In genomic region chr14:94177806-94178205, GRCh38 we compare ENCODE assay signal across 1 cellular context.
TF ChIP-seq lines count a peak whose summit lies in the region.

No MANE protein-coding gene starts in this region.

TF ChIP-seq in GM23338, 12 proteins besides CTCF, POLR2A, EP300 and RAD21:
- TF ChIP-seq, protein P1, sequence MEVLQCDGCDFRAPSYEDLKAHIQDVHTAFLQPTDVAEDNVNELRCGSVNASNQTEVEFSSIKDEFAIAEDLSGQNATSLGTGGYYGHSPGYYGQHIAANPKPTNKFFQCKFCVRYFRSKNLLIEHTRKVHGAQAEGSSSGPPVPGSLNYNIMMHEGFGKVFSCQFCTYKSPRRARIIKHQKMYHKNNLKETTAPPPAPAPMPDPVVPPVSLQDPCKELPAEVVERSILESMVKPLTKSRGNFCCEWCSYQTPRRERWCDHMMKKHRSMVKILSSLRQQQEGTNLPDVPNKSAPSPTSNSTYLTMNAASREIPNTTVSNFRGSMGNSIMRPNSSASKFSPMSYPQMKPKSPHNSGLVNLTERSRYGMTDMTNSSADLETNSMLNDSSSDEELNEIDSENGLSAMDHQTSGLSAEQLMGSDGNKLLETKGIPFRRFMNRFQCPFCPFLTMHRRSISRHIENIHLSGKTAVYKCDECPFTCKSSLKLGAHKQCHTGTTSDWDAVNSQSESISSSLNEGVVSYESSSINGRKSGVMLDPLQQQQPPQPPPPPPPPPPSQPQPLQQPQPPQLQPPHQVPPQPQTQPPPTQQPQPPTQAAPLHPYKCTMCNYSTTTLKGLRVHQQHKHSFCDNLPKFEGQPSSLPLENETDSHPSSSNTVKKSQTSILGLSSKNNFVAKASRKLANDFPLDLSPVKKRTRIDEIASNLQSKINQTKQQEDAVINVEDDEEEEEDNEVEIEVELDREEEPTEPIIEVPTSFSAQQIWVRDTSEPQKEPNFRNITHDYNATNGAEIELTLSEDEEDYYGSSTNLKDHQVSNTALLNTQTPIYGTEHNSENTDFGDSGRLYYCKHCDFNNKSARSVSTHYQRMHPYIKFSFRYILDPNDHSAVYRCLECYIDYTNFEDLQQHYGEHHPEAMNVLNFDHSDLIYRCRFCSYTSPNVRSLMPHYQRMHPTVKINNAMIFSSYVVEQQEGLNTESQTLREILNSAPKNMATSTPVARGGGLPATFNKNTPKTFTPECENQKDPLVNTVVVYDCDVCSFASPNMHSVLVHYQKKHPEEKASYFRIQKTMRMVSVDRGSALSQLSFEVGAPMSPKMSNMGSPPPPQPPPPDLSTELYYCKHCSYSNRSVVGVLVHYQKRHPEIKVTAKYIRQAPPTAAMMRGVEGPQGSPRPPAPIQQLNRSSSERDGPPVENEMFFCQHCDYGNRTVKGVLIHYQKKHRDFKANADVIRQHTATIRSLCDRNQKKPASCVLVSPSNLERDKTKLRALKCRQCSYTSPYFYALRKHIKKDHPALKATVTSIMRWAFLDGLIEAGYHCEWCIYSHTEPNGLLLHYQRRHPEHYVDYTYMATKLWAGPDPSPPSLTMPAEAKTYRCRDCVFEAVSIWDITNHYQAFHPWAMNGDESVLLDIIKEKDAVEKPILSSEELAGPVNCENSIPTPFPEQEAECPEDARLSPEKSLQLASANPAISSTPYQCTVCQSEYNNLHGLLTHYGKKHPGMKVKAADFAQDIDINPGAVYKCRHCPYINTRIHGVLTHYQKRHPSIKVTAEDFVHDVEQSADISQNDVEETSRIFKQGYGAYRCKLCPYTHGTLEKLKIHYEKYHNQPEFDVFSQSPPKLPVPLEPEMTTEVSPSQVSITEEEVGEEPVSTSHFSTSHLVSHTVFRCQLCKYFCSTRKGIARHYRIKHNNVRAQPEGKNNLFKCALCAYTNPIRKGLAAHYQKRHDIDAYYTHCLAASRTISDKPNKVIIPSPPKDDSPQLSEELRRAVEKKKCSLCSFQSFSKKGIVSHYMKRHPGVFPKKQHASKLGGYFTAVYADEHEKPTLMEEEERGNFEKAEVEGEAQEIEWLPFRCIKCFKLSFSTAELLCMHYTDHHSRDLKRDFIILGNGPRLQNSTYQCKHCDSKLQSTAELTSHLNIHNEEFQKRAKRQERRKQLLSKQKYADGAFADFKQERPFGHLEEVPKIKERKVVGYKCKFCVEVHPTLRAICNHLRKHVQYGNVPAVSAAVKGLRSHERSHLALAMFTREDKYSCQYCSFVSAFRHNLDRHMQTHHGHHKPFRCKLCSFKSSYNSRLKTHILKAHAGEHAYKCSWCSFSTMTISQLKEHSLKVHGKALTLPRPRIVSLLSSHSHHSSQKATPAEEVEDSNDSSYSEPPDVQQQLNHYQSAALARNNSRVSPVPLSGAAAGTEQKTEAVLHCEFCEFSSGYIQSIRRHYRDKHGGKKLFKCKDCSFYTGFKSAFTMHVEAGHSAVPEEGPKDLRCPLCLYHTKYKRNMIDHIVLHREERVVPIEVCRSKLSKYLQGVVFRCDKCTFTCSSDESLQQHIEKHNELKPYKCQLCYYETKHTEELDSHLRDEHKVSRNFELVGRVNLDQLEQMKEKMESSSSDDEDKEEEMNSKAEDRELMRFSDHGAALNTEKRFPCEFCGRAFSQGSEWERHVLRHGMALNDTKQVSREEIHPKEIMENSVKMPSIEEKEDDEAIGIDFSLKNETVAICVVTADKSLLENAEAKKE (CRISPR knock-in tag; IDR thresholded peaks at IDR 0.05): no peak
- TF ChIP-seq JUNB (IDR thresholded peaks at IDR 0.05; ENCODE audit: unreplicated experiment): no peak
- no peak for TF ChIP-seq NANOG (IDR thresholded peaks at IDR 0.05; ENCODE audit: borderline replicate concordance)
